Comparison of ENCODE assay signal across 8 cellular contexts in genomic region chr3:52771334-52771681, GRCh38. TPM values are rescaled to one million over a fixed set of nuclear protein-coding genes. Genes with fewer than 3 reads are reported as not detected.
A peak's percentile ranks its signal among the peaks of the same experiment; 100 is the strongest.
DNase-seq lines count a peak whose midpoint lies in the region; ATAC-seq, FAIRE-seq and TF ChIP-seq lines count a peak whose summit lies in the region.

No MANE protein-coding gene starts in this region.

- H3K27me3 ChIP-seq in stomach, result no peaks in the 10 kb centered on the region

- H3K36me3 ChIP-seq in stomach, result peaks cover 3 to 21% (median 16%) of the 10 kb centered on the region in 4 donors

- H3K4me1 Mint-ChIP-seq in activated naive CD4-positive, alpha-beta T cell treated with anti-CD3 and anti-CD28 coated beads, Interleukin-2, amount 50 U/mL, for 24 hours, result peaks cover 22% of the 10 kb centered on the region
- peaks cover 21% of the 10 kb centered on the region for H3K4me1 Mint-ChIP-seq in activated CD8-positive, alpha-beta T cell treated with anti-CD3 and anti-CD28 coated beads, Interleukin-2, amount 10 ng/mL, durations not matched to agents 7 days and 5 days (ENCODE audit: low read depth)

- H3K4me3 ChIP-seq in iPS-11a (ENCODE audit: low read depth, low read length) (peak overlapping the region; percentile 86), stomach (peak overlapping the region; percentile 81 to 99 (median 87))

- H3K27me3 Mint-ChIP-seq in activated naive CD4-positive, alpha-beta T cell treated with anti-CD3 and anti-CD28 coated beads, Interleukin-2, amount 50 U/mL, for 24 hours, result no peaks in the 10 kb centered on the region
- H3K27me3 Mint-ChIP-seq in activated CD8-positive, alpha-beta T cell treated with anti-CD3 and anti-CD28 coated beads, Interleukin-2, amount 10 ng/mL, durations not matched to agents 7 days and 5 days (ENCODE audit: low read depth), result peaks cover 4% of the 10 kb centered on the region

- intact Hi-C loops in stomach (cut with DNase I; ENCODE audit: low total_unique reads), result no loop called here

- peaks cover 15 to 36% (median 22%) of the 10 kb centered on the region in 4 donors for H3K4me1 ChIP-seq in stomach

- peak overlapping the region; percentile 95 for H3K4me3 Mint-ChIP-seq in activated naive CD4-positive, alpha-beta T cell treated with anti-CD3 and anti-CD28 coated beads, Interleukin-2, amount 50 U/mL, for 24 hours
- peak overlapping the region; percentile 94 for H3K4me3 Mint-ChIP-seq in activated CD8-positive, alpha-beta T cell treated with anti-CD3 and anti-CD28 coated beads, Interleukin-2, amount 10 ng/mL, durations not matched to agents 7 days and 5 days

- CTCF ChIA-PET in activated CD8-positive, alpha-beta T cell treated with anti-CD3 and anti-CD28 coated beads, Interleukin-2, amount 10 ng/mL, durations not matched to agents 7 days and 5 days (lab: Charles Lee), result interaction anchor here (0.8 to 2.4 kb wide), 7 partner anchors 9 to 274 kb away, joined by 3 to 12 read pairs (median 3); partner anchors contain the start of gene SFMBT1

- H3K27ac Mint-ChIP-seq in activated naive CD4-positive, alpha-beta T cell treated with anti-CD3 and anti-CD28 coated beads, Interleukin-2, amount 50 U/mL, for 24 hours, result peak overlapping the region; percentile 96
- peak overlapping the region; percentile 96 for H3K27ac Mint-ChIP-seq in activated CD8-positive, alpha-beta T cell treated with anti-CD3 and anti-CD28 coated beads, Interleukin-2, amount 10 ng/mL, durations not matched to agents 7 days and 5 days

- no peaks in the 10 kb centered on the region for H3K36me3 Mint-ChIP-seq in activated naive CD4-positive, alpha-beta T cell treated with anti-CD3 and anti-CD28 coated beads, Interleukin-2, amount 50 U/mL, for 24 hours
- peaks cover 6% of the 10 kb centered on the region for H3K36me3 Mint-ChIP-seq in activated CD8-positive, alpha-beta T cell treated with anti-CD3 and anti-CD28 coated beads, Interleukin-2, amount 10 ng/mL, durations not matched to agents 7 days and 5 days (ENCODE audit: low read depth)

- H3K9me3 Mint-ChIP-seq in activated naive CD4-positive, alpha-beta T cell treated with anti-CD3 and anti-CD28 coated beads, Interleukin-2, amount 50 U/mL, for 24 hours, result no peaks in the 10 kb centered on the region
- H3K9me3 Mint-ChIP-seq in activated CD8-positive, alpha-beta T cell treated with anti-CD3 and anti-CD28 coated beads, Interleukin-2, amount 10 ng/mL, durations not matched to agents 7 days and 5 days (ENCODE audit: insufficient read depth), result no peaks in the 10 kb centered on the region

- 49 to 62% (median 54%) methylated on average over 5 of the region's 5 CpGs for WGBS in stomach, 5 donors

- peak overlapping the region in 4 of 5 donors; percentile 77 to 83 (median 77) for H3K27ac ChIP-seq in stomach

- ATAC-seq in activated CD8-positive, alpha-beta T cell treated with anti-CD3 and anti-CD28 coated beads, Interleukin-2, amount 10 ng/mL, durations not matched to agents 7 days and 5 days, result peak; percentile 16
- ATAC-seq in GM18907 (IDR thresholded peaks at IDR 0.05; ENCODE audit: unreplicated experiment), result no peak

- POLR2A ChIA-PET in activated CD8-positive, alpha-beta T cell treated with anti-CD3 and anti-CD28 coated beads, Interleukin-2, amount 10 ng/mL, durations not matched to agents 7 days and 5 days (lab: Charles Lee), result interaction anchor here (0.6 to 1.4 kb wide), 4 partner anchors 8 to 21 kb away, joined by 3 to 5 read pairs (median 4); no protein-coding TSS in a partner anchor

- TF ChIP-seq EP300 in stomach (IDR thresholded peaks at IDR 0.05), result no peak

- no peak for DNase-seq in activated naive CD4-positive, alpha-beta T cell treated with anti-CD3 and anti-CD28 coated beads, Interleukin-2, amount 50 U/mL, for 16 hours
- no peak for DNase-seq in activated CD8-positive, alpha-beta T cell treated with anti-CD3 and anti-CD28 coated beads, Interleukin-2, amount 10 ng/mL, durations not matched to agents 7 days and 5 days
- DNase-seq in stomach (no peak), AML-193 (lab: John Stamatoyannopoulos, UW) (no peak), GM12891 (ENCODE audit: insufficient read length, low spot score) (no peak)

- no peak for TF ChIP-seq CTCF in stomach (IDR thresholded peaks at IDR 0.05)

- TF ChIP-seq POLR2A in stomach (IDR thresholded peaks at IDR 0.05), result no peak
- no peak for TF ChIP-seq POLR2A in GM12891 (IDR thresholded peaks at IDR 0.05; ENCODE audit: low read depth, low read length)

- FAIRE-seq in GM12891 (lab: Jason Lieb, UNC), result no peak

- no peaks in the 10 kb centered on the region for H3K9me3 ChIP-seq in stomach

TF ChIP-seq in GM12891, 5 proteins besides CTCF, POLR2A, EP300 and RAD21:
- no peak for TF ChIP-seq SPI1 (IDR thresholded peaks at IDR 0.05; ENCODE audit: low read depth, low read length)
- TF ChIP-seq TAF1 (IDR thresholded peaks at IDR 0.05; ENCODE audit: low read depth, low read length), result no peak
- no peak for TF ChIP-seq POLR2AphosphoS5 (IDR thresholded peaks at IDR 0.05; ENCODE audit: low read depth, low read length)
- TF ChIP-seq PAX5 (IDR thresholded peaks at IDR 0.05; ENCODE audit: insufficient read depth, low read length, severe bottlenecking), result no peak
- no peak for TF ChIP-seq POU2F2 (IDR thresholded peaks at IDR 0.05; ENCODE audit: low read depth, low read length)

RNA-seq across cellular contexts. Expression of gene NEK4, which starts 0.6 kb away (rescaled TPM):
- total RNA-seq in activated CD8-positive, alpha-beta T cell treated with anti-CD3 and anti-CD28 coated beads, Interleukin-2, amount 10 ng/mL, durations not matched to agents 7 days and 5 days, result 10 to 100 TPM; 21.9 to 23.7 TPM
- 10 to 100 TPM in 4 of 5 donors, 1 to 10 TPM in 1; 7.1 to 30.7 (median 24.2) TPM for total RNA-seq in stomach
- 1 to 10 TPM; 4.3 to 8.2 (median 6.3) TPM for polyA plus RNA-seq in stomach
- polyA plus RNA-seq in GM12891 (2012; ENCODE audit: low read depth, missing spikeins), result 5.1 TPM

RNA-seq across cellular contexts. Expression of gene ITIH1, which starts 6.1 kb away (rescaled TPM):
- not detected for total RNA-seq in activated CD8-positive, alpha-beta T cell treated with anti-CD3 and anti-CD28 coated beads, Interleukin-2, amount 10 ng/mL, durations not matched to agents 7 days and 5 days
- total RNA-seq in stomach, result not detected
- polyA plus RNA-seq in stomach, result 1 to 10 TPM in 1 of 3 donors, not detected in 2; 1.9 TPM
- 0.94 TPM for polyA plus RNA-seq in GM12891 (2012; ENCODE audit: low read depth, missing spikeins)

RNA-seq across cellular contexts. Expression of gene ITIH3, which starts 23.3 kb away (rescaled TPM):
- not detected for total RNA-seq in activated CD8-positive, alpha-beta T cell treated with anti-CD3 and anti-CD28 coated beads, Interleukin-2, amount 10 ng/mL, durations not matched to agents 7 days and 5 days
- total RNA-seq in stomach, result 100 to 1,000 TPM in 1 of 5 donors, 1 to 10 TPM in 3, not detected in 1; 1.1 to 210 (median 6.4) TPM
- polyA plus RNA-seq in stomach, result 10 to 100 TPM in 1 of 3 donors, under 1 TPM in 1, not detected in 1; 0.19 to 14.4 TPM
- 0.44 TPM for polyA plus RNA-seq in GM12891 (2012; ENCODE audit: low read depth, missing spikeins)

RNA-seq across cellular contexts. Expression of gene ITIH4, which starts 59.2 kb away (rescaled TPM):
- 10 to 100 TPM; 15.1 to 16.3 TPM for total RNA-seq in activated CD8-positive, alpha-beta T cell treated with anti-CD3 and anti-CD28 coated beads, Interleukin-2, amount 10 ng/mL, durations not matched to agents 7 days and 5 days
- 100 to 1,000 TPM in 1 of 5 donors, 10 to 100 TPM in 2, 1 to 10 TPM in 2; 1.7 to 300 (median 20.9) TPM for total RNA-seq in stomach
- polyA plus RNA-seq in stomach, result 10 to 100 TPM in 2 of 3 donors, 1 to 10 TPM in 1; 7.1 to 41.7 (median 16.2) TPM
- polyA plus RNA-seq in GM12891 (2012; ENCODE audit: low read depth, missing spikeins), result 1.6 TPM
